Comparison of ENCODE assay signal across 24 cellular contexts in the genomic region with DNA sequence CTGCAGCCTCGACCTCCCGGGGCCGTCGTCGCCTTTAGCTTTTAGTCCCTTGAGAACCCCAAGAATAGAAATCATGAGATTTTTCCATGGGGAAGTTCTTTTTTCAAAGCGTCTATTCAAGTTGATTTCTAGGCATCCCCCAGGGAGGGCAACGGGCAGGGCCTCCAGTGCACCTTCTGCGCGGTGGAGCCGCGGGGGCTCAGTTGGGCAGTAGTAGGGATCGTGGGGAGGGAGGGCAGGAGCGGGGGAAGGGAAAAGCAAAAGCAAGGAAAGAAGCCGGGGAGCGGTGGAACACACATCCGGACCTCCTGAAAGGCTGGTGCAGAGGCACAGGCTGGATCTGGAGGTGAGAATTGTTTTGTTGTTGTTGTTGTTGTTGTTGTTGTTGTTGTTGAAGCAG.
DNase-seq lines count a peak whose midpoint lies in the region; ATAC-seq and TF ChIP-seq lines count a peak whose summit lies in the region.
"Had no signal": no experiment of that assay in that cellular context is flagged by ENCODE, and none has a peak within 500 bp of the region (broad histone marks: within the 10 kb centered on the region; RNA-seq: fewer than 3 reads in every experiment).

No MANE protein-coding gene starts in this region.

- intact Hi-C loops in CD8-positive, alpha-beta T cell (cut with DNase I, micrococcal nuclease): loop anchor here in 1 of 2 experiments (10.0 kb wide), 1 partner anchor 145 kb away; no protein-coding TSS in a partner anchor
- intact Hi-C loops in activated B cell treated with CpG ODN at 0.5 μM for 24 hours (cut with micrococcal nuclease): no loop called here

- H3K27ac ChIP-seq in CD8-positive, alpha-beta T cell (ENCODE audit: low read depth, low read length): no peak overlapping the region
- H3K27ac ChIP-seq in iPS DF 6.9 (ENCODE audit: low read length): no peak overlapping the region
- H3K27ac ChIP-seq: C4-2B had no signal

- no peaks in the 10 kb centered on the region for H3K4me1 ChIP-seq in CD8-positive, alpha-beta T cell (ENCODE audit: insufficient read depth, low read length)
- no peaks in the 10 kb centered on the region for H3K4me1 ChIP-seq in iPS DF 6.9 (ENCODE audit: control insufficient read depth, insufficient read depth, low read length)

- no peak for ATAC-seq in CD8-positive, alpha-beta T cell
- no peak for ATAC-seq in activated B cell treated with CpG ODN at 0.5 μM for 24 hours (ENCODE audit: low read depth)
- ATAC-seq in natural killer cell treated with Interleukin-12 subunit alpha and Interleukin-12 subunit beta and Interleukin-15 and Interleukin-18, amount 100 ng/mL, for 72 hours: no peak
- no peak for ATAC-seq in HG02870 (IDR thresholded peaks at IDR 0.05; ENCODE audit: unreplicated experiment)
- ATAC-seq in naive thymus-derived CD8-positive, alpha-beta T cell: no peak
- ATAC-seq: sciatic nerve had no signal

- TF ChIP-seq CTCF in CD8-positive, alpha-beta T cell (IDR thresholded peaks at IDR 0.05): no peak
- no peak for TF ChIP-seq CTCF in activated B cell treated with CpG ODN at 0.5 μM for 24 hours (IDR thresholded peaks at IDR 0.05)

- no peaks in the 10 kb centered on the region for H3K27me3 ChIP-seq in CD8-positive, alpha-beta T cell (ENCODE audit: insufficient read depth, low read length)
- no peaks in the 10 kb centered on the region for H3K27me3 ChIP-seq in iPS DF 6.9 (ENCODE audit: control insufficient read depth, insufficient read depth, low read length)

- DNase-seq in CD8-positive, alpha-beta T cell: no peak
- no peak for DNase-seq in activated B cell treated with CpG ODN at 0.5 μM for 24 hours
- no peak for DNase-seq in iPS DF 6.9 (ENCODE audit: low read depth, low spot score)
- no peak for DNase-seq in natural killer cell treated with Interleukin-12 subunit alpha and Interleukin-12 subunit beta and Interleukin-15 and Interleukin-18, amount 100 ng/mL, for 72 hours (ENCODE audit: low spot score)
- no peak for DNase-seq in naive thymus-derived CD8-positive, alpha-beta T cell
- DNase-seq in activated effector memory CD4-positive, alpha-beta T cell treated with Interleukin-2 at 50 U/mL for 16 hours: no peak
- no peak for DNase-seq in NK-92 treated with Interleukin-12 subunit alpha and Interleukin-12 subunit beta, amount 100 ng/mL, for 24 hours (lab: John Stamatoyannopoulos, UW)
- DNase-seq: ACHN; activated CD4-positive, alpha-beta T cell treated with anti-CD3 and anti-CD28 coated beads, Interleukin-2, amount 50 U/mL, for 48 hours; activated CD4-positive, CD25-positive, alpha-beta regulatory T cell; activated T-cell treated with anti-CD3 and anti-CD28 coated beads for 4 hours; central memory CD4-positive, alpha-beta T cell; foreskin fibroblast; hypothalamus; mammary epithelial cell; NCI-H1092; NCI-H1930; NCI-H345; NCI-H774; posterior cingulate gyrus had no signal

- no peaks in the 10 kb centered on the region for H3K36me3 ChIP-seq in CD8-positive, alpha-beta T cell (ENCODE audit: insufficient read depth, low read length)
- H3K36me3 ChIP-seq in iPS DF 6.9 (ENCODE audit: control insufficient read depth, insufficient read depth, low read length): no peaks in the 10 kb centered on the region

- CTCF ChIA-PET in CD8-positive, alpha-beta T cell (lab: Charles Lee): no interaction called here
- CTCF ChIA-PET in activated B cell treated with CpG ODN at 0.5 μM for 24 hours (lab: Charles Lee): no interaction called here

- no peak overlapping the region for H3K4me3 ChIP-seq in CD8-positive, alpha-beta T cell (ENCODE audit: low read depth, low read length)
- H3K4me3 ChIP-seq in iPS DF 6.9 (ENCODE audit: low read length): peak overlapping the region; percentile 70; the same call in 1 of the 2 replicates

- no peaks in the 10 kb centered on the region for H3K9me3 ChIP-seq in CD8-positive, alpha-beta T cell (ENCODE audit: low read length)
- H3K9me3 ChIP-seq in iPS DF 6.9 (ENCODE audit: control insufficient read depth, insufficient read depth, low read length): no peaks in the 10 kb centered on the region

- H3K36me3 Mint-ChIP-seq in CD8-positive, alpha-beta T cell: no peaks in the 10 kb centered on the region
- no peaks in the 10 kb centered on the region for H3K36me3 Mint-ChIP-seq in activated B cell treated with CpG ODN at 0.5 μM for 24 hours (ENCODE audit: low read depth)
- no peaks in the 10 kb centered on the region for H3K36me3 Mint-ChIP-seq in natural killer cell treated with Interleukin-12 subunit alpha and Interleukin-12 subunit beta and Interleukin-15 and Interleukin-18, amount 100 ng/mL, for 72 hours
- H3K36me3 Mint-ChIP-seq in naive thymus-derived CD8-positive, alpha-beta T cell: no peaks in the 10 kb centered on the region

- H3K4me3 Mint-ChIP-seq in CD8-positive, alpha-beta T cell: peak overlapping the region; percentile 67
- H3K4me3 Mint-ChIP-seq in activated B cell treated with CpG ODN at 0.5 μM for 24 hours: peak overlapping the region; percentile 32
- H3K4me3 Mint-ChIP-seq in natural killer cell treated with Interleukin-12 subunit alpha and Interleukin-12 subunit beta and Interleukin-15 and Interleukin-18, amount 100 ng/mL, for 72 hours: peak overlapping the region; percentile 10
- peak overlapping the region in 4 of 10 donors; percentile 7 to 71 (median 52) for H3K4me3 Mint-ChIP-seq in naive thymus-derived CD8-positive, alpha-beta T cell

- H3K4me1 Mint-ChIP-seq in CD8-positive, alpha-beta T cell (ENCODE audit: low read depth): peaks cover 21% of the 10 kb centered on the region
- peaks cover 11% of the 10 kb centered on the region for H3K4me1 Mint-ChIP-seq in activated B cell treated with CpG ODN at 0.5 μM for 24 hours
- peaks cover 3 to 4% of the 10 kb centered on the region in 2 donors for H3K4me1 Mint-ChIP-seq in natural killer cell treated with Interleukin-12 subunit alpha and Interleukin-12 subunit beta and Interleukin-15 and Interleukin-18, amount 100 ng/mL, for 72 hours (ENCODE audit: low read depth in 2 of 2)
- peaks cover 10 to 37% (median 20%) of the 10 kb centered on the region in 4 donors for H3K4me1 Mint-ChIP-seq in naive thymus-derived CD8-positive, alpha-beta T cell
- H3K4me1 Mint-ChIP-seq: nephron had no signal

- no CpG with 5 or more reads among the region's 16 CpGs for WGBS in iPS DF 6.9 (ENCODE audit: insufficient coverage, insufficient read length)

- H3K27me3 Mint-ChIP-seq in CD8-positive, alpha-beta T cell (ENCODE audit: low read depth): no peaks in the 10 kb centered on the region
- peaks cover 6% of the 10 kb centered on the region for H3K27me3 Mint-ChIP-seq in activated B cell treated with CpG ODN at 0.5 μM for 24 hours
- no peaks in the 10 kb centered on the region for H3K27me3 Mint-ChIP-seq in natural killer cell treated with Interleukin-12 subunit alpha and Interleukin-12 subunit beta and Interleukin-15 and Interleukin-18, amount 100 ng/mL, for 72 hours
- H3K27me3 Mint-ChIP-seq in naive thymus-derived CD8-positive, alpha-beta T cell: no peaks in the 10 kb centered on the region

- peak overlapping the region; percentile 66 for H3K27ac Mint-ChIP-seq in CD8-positive, alpha-beta T cell
- no peak overlapping the region for H3K27ac Mint-ChIP-seq in activated B cell treated with CpG ODN at 0.5 μM for 24 hours
- peak overlapping the region in 1 of 2 donors; percentile 54 for H3K27ac Mint-ChIP-seq in natural killer cell treated with Interleukin-12 subunit alpha and Interleukin-12 subunit beta and Interleukin-15 and Interleukin-18, amount 100 ng/mL, for 72 hours
- H3K27ac Mint-ChIP-seq in naive thymus-derived CD8-positive, alpha-beta T cell: peak overlapping the region in 3 of 10 donors; percentile 41 to 82 (median 43)
- H3K27ac Mint-ChIP-seq: nephron had no signal

- H3K9me3 Mint-ChIP-seq in CD8-positive, alpha-beta T cell: no peaks in the 10 kb centered on the region
- H3K9me3 Mint-ChIP-seq in activated B cell treated with CpG ODN at 0.5 μM for 24 hours: no peaks in the 10 kb centered on the region
- H3K9me3 Mint-ChIP-seq in natural killer cell treated with Interleukin-12 subunit alpha and Interleukin-12 subunit beta and Interleukin-15 and Interleukin-18, amount 100 ng/mL, for 72 hours: no peaks in the 10 kb centered on the region
- H3K9me3 Mint-ChIP-seq in naive thymus-derived CD8-positive, alpha-beta T cell: peaks cover 0 to 1% (median 0%) of the 10 kb centered on the region in 9 donors
- H3K9me3 Mint-ChIP-seq: nephron had no signal

- POLR2A ChIA-PET in CD8-positive, alpha-beta T cell (lab: Charles Lee): interaction anchor here (1.2 kb wide), 1 partner anchor 9 kb away, joined by 4 read pairs; no protein-coding TSS in a partner anchor
- POLR2A ChIA-PET in activated B cell treated with CpG ODN at 0.5 μM for 24 hours (lab: Charles Lee): no interaction called here
- POLR2A ChIA-PET in naive thymus-derived CD8-positive, alpha-beta T cell (lab: Charles Lee): interaction anchor here (1.9 kb wide), 1 partner anchor 9 kb away, joined by 17 read pairs; no protein-coding TSS in a partner anchor
